In genomic region chr2:68591225-68591624, GRCh38 we compare ENCODE assay signal across 2 cellular contexts.
TF ChIP-seq lines count a peak whose summit lies in the region.

No MANE protein-coding gene starts in this region.

TF ChIP-seq in IMR-90, 13 proteins besides CTCF, POLR2A, EP300 and RAD21:
- TF ChIP-seq MAFK (IDR thresholded peaks at IDR 0.05; ENCODE audit: low read depth, low read length) (no peak), CEBPB (IDR thresholded peaks at IDR 0.05; ENCODE audit: low read depth, low read length) (no peak), MXI1 (IDR thresholded peaks at IDR 0.05; ENCODE audit: borderline replicate concordance, low read depth, low read length) (no peak), CHD1 (IDR thresholded peaks at IDR 0.05; ENCODE audit: low read depth, low read length) (no peak), RFX5 (IDR thresholded peaks at IDR 0.05; ENCODE audit: low read depth, low read length) (no peak), RCOR1 (IDR thresholded peaks at IDR 0.05; ENCODE audit: insufficient replicate concordance, low read length) (no peak), MAZ (IDR thresholded peaks at IDR 0.05; ENCODE audit: borderline replicate concordance, low read depth, low read length) (no peak), NFE2L2 (IDR thresholded peaks at IDR 0.05; ENCODE audit: low read depth, low read length) (no peak)
TF ChIP-seq in IMR-90: peak in this region for 0.

TF ChIP-seq in K562, 482 proteins besides CTCF, POLR2A, EP300 and RAD21:
- TF ChIP-seq RREB1 (CRISPR knock-in tag; IDR thresholded peaks at IDR 0.05) (no peak), PREB (CRISPR knock-in tag; IDR thresholded peaks at IDR 0.05) (no peak), SRF (CRISPR knock-in tag; IDR thresholded peaks at IDR 0.05) (peak in 1 of 2 experiments; percentile 66; a peak in 1 of 4 replicates), ZNF407 (IDR thresholded peaks at IDR 0.05; ENCODE audit: low read depth) (no peak), CCNT2 (IDR thresholded peaks at IDR 0.05; ENCODE audit: borderline replicate concordance, extremely low read depth, insufficient read length, low read depth, low read length) (no peak), ZNF444 (CRISPR knock-in tag; IDR thresholded peaks at IDR 0.05) (no peak)
